Comparison of ENCODE assay signal across 11 cellular contexts in genomic region chr2:238290715-238291549, GRCh38. TPM values are rescaled to one million over a fixed set of nuclear protein-coding genes. Genes with fewer than 3 reads are reported as not detected.
DNase-seq lines count a peak whose midpoint lies in the region; ATAC-seq and TF ChIP-seq lines count a peak whose summit lies in the region.
"Had no signal": no experiment of that assay in that cellular context is flagged by ENCODE, and none has a peak within 500 bp of the region (broad histone marks: within the 10 kb centered on the region; RNA-seq: fewer than 3 reads in every experiment).

No MANE protein-coding gene starts in this region.

- H2AFZ ChIP-seq in HCT116 (ENCODE audit: low read depth, low read length, poor library complexity, severe bottlenecking): no peak overlapping the region

- TF ChIP-seq CTCF in HCT116 (IDR thresholded peaks at IDR 0.05 in 2 of 3, conservative IDR thresholded peaks at IDR 0.05 in 1 of 3; ENCODE audit: borderline replicate concordance in 1 of 3, insufficient read depth in 1 of 3, low read depth in 2 of 3, low read length in 2 of 3): no peak
- no peak for TF ChIP-seq CTCF in lower leg skin (IDR thresholded peaks at IDR 0.05)

- no peaks in the 10 kb centered on the region for H3K36me3 Mint-ChIP-seq in stimulated activated memory B cell treated with anti-CD40 and anti-IgM and Interleukin-4, amounts not matched to agents 10 μg/mL and 1 μg/mL and 100 μg/mL, for 72 hours

- no peak for ATAC-seq in HCT116
- ATAC-seq in right cardiac atrium: no peak
- ATAC-seq in stimulated activated memory B cell treated with anti-CD40 and anti-IgM and Interleukin-4, amounts not matched to agents 10 μg/mL and 1 μg/mL and 100 μg/mL, for 72 hours: no peak
- ATAC-seq in HG02642 (IDR thresholded peaks at IDR 0.05; ENCODE audit: poor library complexity, unreplicated experiment): no peak

- H3K4me3 Mint-ChIP-seq in stimulated activated memory B cell treated with anti-CD40 and anti-IgM and Interleukin-4, amounts not matched to agents 10 μg/mL and 1 μg/mL and 100 μg/mL, for 72 hours: no peak overlapping the region

- peaks cover 37% of the 10 kb centered on the region for H3K4me1 Mint-ChIP-seq in stimulated activated memory B cell treated with anti-CD40 and anti-IgM and Interleukin-4, amounts not matched to agents 10 μg/mL and 1 μg/mL and 100 μg/mL, for 72 hours

- no peak overlapping the region for H3K4me3 ChIP-seq in HCT116 (replicated peaks in 1 of 2; ENCODE audit: low read depth in 1 of 2, low read length in 2 of 2)
- H3K4me3 ChIP-seq in right cardiac atrium (ENCODE audit: low read length): no peak overlapping the region
- H3K4me3 ChIP-seq in lower leg skin (ENCODE audit: low read depth, poor library complexity, severe bottlenecking): no peak overlapping the region
- H3K4me3 ChIP-seq: lung had no signal

- 89% methylated on average over 5 of the region's 5 CpGs for WGBS in right cardiac atrium
- WGBS in lower leg skin, 2 donors: 82 to 90% methylated on average over 5 of the region's 5 CpGs

- peak overlapping the region; percentile 99 for H3K27ac Mint-ChIP-seq in stimulated activated memory B cell treated with anti-CD40 and anti-IgM and Interleukin-4, amounts not matched to agents 10 μg/mL and 1 μg/mL and 100 μg/mL, for 72 hours

- H3K4me2 ChIP-seq in HCT116 (ENCODE audit: low read length): peak overlapping the region; percentile 96; the same call in 1 of the 2 replicates

- H3K9ac ChIP-seq in HCT116 (ENCODE audit: low read length): no peak overlapping the region

- no peak for DNase-seq in HCT116 (ENCODE audit: low read depth, low spot score)
- peak in 2 of 3 donors; percentile 49 to 61 for DNase-seq in right cardiac atrium
- no peak for DNase-seq in lower leg skin (ENCODE audit: low spot score in 2 of 2)
- DNase-seq in hippocampal formation (lab: John Stamatoyannopoulos, UW): no peak
- DNase-seq: foreskin fibroblast, NCI-H1092 had no signal

- peaks cover 16% of the 10 kb centered on the region for H3K79me2 ChIP-seq in HCT116 (ENCODE audit: insufficient read depth, low read length)

- H4K20me1 ChIP-seq in HCT116 (ENCODE audit: insufficient read depth): no peaks in the 10 kb centered on the region

- CTCF ChIA-PET in HCT116 (lab: Charles Lee): interaction anchor here (1.9 kb wide), 1 partner anchor 28 kb away, joined by 5 read pairs; no protein-coding TSS in a partner anchor

- H3K9me2 ChIP-seq in HCT116 (ENCODE audit: insufficient read depth): no peaks in the 10 kb centered on the region

- H3K27me3 ChIP-seq in HCT116 (ENCODE audit: insufficient read depth, low read length) (no peaks in the 10 kb centered on the region), right cardiac atrium (ENCODE audit: control insufficient read depth, insufficient read depth) (no peaks in the 10 kb centered on the region)

- POLR2A ChIA-PET in HCT116 (lab: Charles Lee): no interaction called here

- no peaks in the 10 kb centered on the region for H3K36me3 ChIP-seq in HCT116 (ENCODE audit: control insufficient read depth in 1 of 2, insufficient read depth in 2 of 2, low read length in 2 of 2)

- TF ChIP-seq RAD21 in HCT116 (IDR thresholded peaks at IDR 0.05; ENCODE audit: low read depth): no peak

- H3K27ac ChIP-seq in HCT116 (ENCODE audit: low read depth, low read length) (no peak overlapping the region), right cardiac atrium (ENCODE audit: low read length) (peak overlapping the region; percentile 31)
- H3K27ac ChIP-seq: HL-60 had no signal

- no peaks in the 10 kb centered on the region for H3K9me3 Mint-ChIP-seq in stimulated activated memory B cell treated with anti-CD40 and anti-IgM and Interleukin-4, amounts not matched to agents 10 μg/mL and 1 μg/mL and 100 μg/mL, for 72 hours

- TF ChIP-seq POLR2A in HCT116 (IDR thresholded peaks at IDR 0.05; ENCODE audit: borderline replicate concordance, extremely low read depth, insufficient read depth, insufficient read length) (no peak), lower leg skin (IDR thresholded peaks at IDR 0.05) (no peak)

- intact Hi-C loops in HCT116 (cut with micrococcal nuclease): no loop called here
- intact Hi-C loops in right cardiac atrium (cut with DNase I): no loop called here
- intact Hi-C loops in lower leg skin (cut with DNase I; ENCODE audit: low total_unique reads): no loop called here

- RAD21 ChIA-PET in HCT116 (lab: Charles Lee; ENCODE audit: low non-redundant PET in 1 of 2, low total read pairs in 2 of 2, uncharacterized antibody in 2 of 2, unreplicated experiment in 2 of 2): no interaction called here

- H3K9me3 ChIP-seq in HCT116 (ENCODE audit: control insufficient read depth in 1 of 2, insufficient read depth in 1 of 2, low read depth in 1 of 2, low read length in 2 of 2) (no peaks in the 10 kb centered on the region), right cardiac atrium (ENCODE audit: control insufficient read depth, low read length) (no peaks in the 10 kb centered on the region)

- H3K4me1 ChIP-seq in HCT116 (ENCODE audit: control insufficient read depth in 1 of 2, insufficient read depth in 2 of 2, low read length in 2 of 2): peaks cover 21 to 35% of the 10 kb centered on the region in 2 experiments
- H3K4me1 ChIP-seq in right cardiac atrium (ENCODE audit: control insufficient read depth, insufficient read depth, low read length): peaks cover 3% of the 10 kb centered on the region

- BruUV-seq in HCT116 (replicated peaks; lab: Mats Ljungman, UMichigan): no TSS peak

- H3K27me3 Mint-ChIP-seq in stimulated activated memory B cell treated with anti-CD40 and anti-IgM and Interleukin-4, amounts not matched to agents 10 μg/mL and 1 μg/mL and 100 μg/mL, for 72 hours: peaks cover 10% of the 10 kb centered on the region

TF ChIP-seq in HCT116, 20 proteins besides CTCF, POLR2A, EP300 and RAD21 (continues in another document):
- TF ChIP-seq EZH2phosphoT487 (IDR thresholded peaks at IDR 0.05; ENCODE audit: borderline replicate concordance) (no peak), CEBPB (IDR thresholded peaks at IDR 0.05; ENCODE audit: low read depth) (no peak), YY1 (IDR thresholded peaks at IDR 0.05; ENCODE audit: extremely low read depth, insufficient replicate concordance, low read depth, low read length) (no peak), EGR1 (IDR thresholded peaks at IDR 0.05; ENCODE audit: low read depth) (no peak), ZBTB33 (IDR thresholded peaks at IDR 0.05; ENCODE audit: extremely low read depth, insufficient replicate concordance, low read length) (no peak), ZNF274 (IDR thresholded peaks at IDR 0.05; ENCODE audit: low read depth, low read length) (no peak)

TF ChIP-seq in PFSK-1, 5 proteins besides CTCF, POLR2A, EP300 and RAD21:
- TF ChIP-seq POLR2AphosphoS5 (IDR thresholded peaks at IDR 0.05; ENCODE audit: low read depth, low read length): peak; percentile 33; the same call in 1 of the 2 replicates
- 0 out of 4 replicates have a peak, but pooled peaks of 1 of the 2 experiments have one; percentile 40 for TF ChIP-seq REST (IDR thresholded peaks at IDR 0.05; ENCODE audit: insufficient read depth in 1 of 2, low read depth in 2 of 2, low read length in 2 of 2)
- no peak for TF ChIP-seq FOXP2 (optimal IDR thresholded peaks at IDR 0.05; ENCODE audit: borderline replicate concordance, extremely low read depth, extremely low read length, insufficient read depth)
- TF ChIP-seq TAF1 (IDR thresholded peaks at IDR 0.05; ENCODE audit: borderline replicate concordance, insufficient read depth, low read length): no peak
- TF ChIP-seq SIN3A (IDR thresholded peaks at IDR 0.05; ENCODE audit: borderline replicate concordance, insufficient read depth, low read length): peak; percentile 9; the same call in 1 of the 2 replicates

RNA-seq across cellular contexts. Expression of gene PER2, which starts 2.5 kb away (rescaled TPM):
- 18.7 TPM for total RNA-seq in HCT116 (2021; ENCODE audit: unreplicated experiment)
- 10.4 and 11.7 TPM in 2 replicates for polyA plus RNA-seq in HCT116 (2012)
- 23.7 TPM for polyA plus RNA-seq in PFSK-1 (2012; ENCODE audit: insufficient read length, low read depth)
- total RNA-seq in right cardiac atrium: 1 to 10 TPM; 5.0 to 7.2 (median 6.4) TPM
- 3.8 TPM for polyA plus RNA-seq in right cardiac atrium
- total RNA-seq in lower leg skin: 10 to 100 TPM; 15.9 to 82.3 (median 18.1) TPM

RNA-seq across cellular contexts. Expression of gene TRAF3IP1, which starts 29.4 kb away (rescaled TPM):
- 19.4 TPM for total RNA-seq in HCT116 (2021; ENCODE audit: unreplicated experiment)
- 12.8 and 18.0 TPM in 2 replicates for polyA plus RNA-seq in HCT116 (2012)
- polyA plus RNA-seq in PFSK-1 (2012; ENCODE audit: insufficient read length, low read depth): 30.7 TPM
- total RNA-seq in right cardiac atrium: 10 to 100 TPM; 13.1 to 19.9 (median 17.2) TPM
- 6.3 TPM for polyA plus RNA-seq in right cardiac atrium
- total RNA-seq in lower leg skin: 1 to 10 TPM; 4.3 to 8.7 (median 8.2) TPM

RNA-seq across cellular contexts. Expression of gene HES6, which starts 51.1 kb away (rescaled TPM):
- total RNA-seq in HCT116 (2021; ENCODE audit: unreplicated experiment) (47.8 TPM), right cardiac atrium (1 to 10 TPM; 3.4 to 6.1 (median 4.6) TPM), lower leg skin (1 to 10 TPM; 1.3 to 5.8 (median 3.1) TPM)
- 31.0 and 34.8 TPM in 2 replicates for polyA plus RNA-seq in HCT116 (2012)
- polyA plus RNA-seq in PFSK-1 (2012; ENCODE audit: insufficient read length, low read depth): 170 TPM
- polyA plus RNA-seq in right cardiac atrium: 6.0 TPM

Comparison
In these comparisons a context has a peak if more than half of its experiments do, and no peak if none do; other contexts are left out.
1. DNase-seq: peak in right cardiac atrium (2 of 3); none in HCT116 (single experiment), lower leg skin (0 of 2) and hippocampal formation (0 of 2).